29 cellular contexts compared by ENCODE assay signal in genomic region chr22:22979954-22980353, GRCh38.
"Had no signal": no experiment of that assay in that cellular context is flagged by ENCODE, and none has a peak within 500 bp of the region (broad histone marks: within the 10 kb centered on the region; RNA-seq: fewer than 3 reads in every experiment).

No MANE protein-coding gene starts in this region.

- H3K4me1 Mint-ChIP-seq: stimulated activated effector memory CD8-positive, alpha-beta T cell treated with anti-CD3 and anti-CD28 coated beads, Interleukin-12 subunit alpha, Interleukin-12 subunit beta, amount 100 ng/mL, for 72 hours had no signal

- H3K9me3 ChIP-seq: suprapubic skin, testis, thoracic aorta, thyroid gland, vagina had no signal

- H3K27ac ChIP-seq: stomach, suprapubic skin, testis, thoracic aorta, thyroid gland, tibial artery, tibial nerve, transverse colon, upper lobe of left lung, upper lobe of right lung, uterus, vagina had no signal

- H3K36me3 ChIP-seq: stomach, suprapubic skin, thoracic aorta, thyroid gland, tibial artery, tibial nerve, transverse colon, upper lobe of left lung, upper lobe of right lung, uterus, vagina had no signal

- H3K9me3 Mint-ChIP-seq: stimulated activated effector memory CD8-positive, alpha-beta T cell treated with anti-CD3 and anti-CD28 coated beads, Interleukin-12 subunit alpha, Interleukin-12 subunit beta, amount 100 ng/mL, for 72 hours; stimulated activated memory B cell treated with anti-CD40 and anti-IgM and Interleukin-4, amounts not matched to agents 10 μg/mL and 1 μg/mL and 100 μg/mL, for 72 hours had no signal

- H3K4me3 Mint-ChIP-seq: stimulated activated effector memory CD8-positive, alpha-beta T cell treated with anti-CD3 and anti-CD28 coated beads, Interleukin-12 subunit alpha, Interleukin-12 subunit beta, amount 100 ng/mL, for 72 hours; stimulated activated memory B cell treated with anti-CD40 and anti-IgM and Interleukin-4, amounts not matched to agents 10 μg/mL and 1 μg/mL and 100 μg/mL, for 72 hours; stimulated activated naive B cell treated with anti-CD40 and anti-IgM and Interleukin-4, amounts not matched to agents 10 μg/mL and 1 μg/mL and 100 μg/mL, for 72 hours; stimulated activated naive CD8-positive, alpha-beta T cell treated with anti-CD3 and anti-CD28 coated beads, Interleukin-15, amount 100 ng/mL, for 72 hours; stimulated activated naive CD8-positive, alpha-beta T cell treated with anti-CD3 and anti-CD28 coated beads, Interleukin-15, Interleukin-2, amounts not matched to agents 100 ng/mL and 50 ng/mL, for 24 hours; type B pancreatic cell had no signal

- ATAC-seq: stimulated activated effector memory CD8-positive, alpha-beta T cell treated with anti-CD3 and anti-CD28 coated beads, Interleukin-12 subunit alpha, Interleukin-12 subunit beta, amount 100 ng/mL, for 72 hours; stimulated activated memory B cell treated with anti-CD40 and anti-IgM and Interleukin-4, amounts not matched to agents 10 μg/mL and 1 μg/mL and 100 μg/mL, for 72 hours; stimulated activated naive B cell treated with anti-CD40 and anti-IgM and Interleukin-4, amounts not matched to agents 10 μg/mL and 1 μg/mL and 100 μg/mL, for 72 hours; stimulated activated naive CD8-positive, alpha-beta T cell treated with anti-CD3 and anti-CD28 coated beads, Interleukin-15, amount 100 ng/mL, for 72 hours; stimulated activated naive CD8-positive, alpha-beta T cell treated with anti-CD3 and anti-CD28 coated beads, Interleukin-15, Interleukin-2, amounts not matched to agents 100 U/mL and 50 U/mL, for 24 hours; upper lobe of right lung had no signal

- H3K4me3 ChIP-seq: stomach, suprapubic skin, testis, thoracic aorta, thyroid gland, tibial artery, tibial nerve, transverse colon, upper lobe of left lung, upper lobe of right lung, uterus, vagina had no signal

- H3K36me3 Mint-ChIP-seq: stimulated activated effector memory CD8-positive, alpha-beta T cell treated with anti-CD3 and anti-CD28 coated beads, Interleukin-12 subunit alpha, Interleukin-12 subunit beta, amount 100 ng/mL, for 72 hours; stimulated activated memory B cell treated with anti-CD40 and anti-IgM and Interleukin-4, amounts not matched to agents 10 μg/mL and 1 μg/mL and 100 μg/mL, for 72 hours; type B pancreatic cell had no signal

- H3K27me3 ChIP-seq: stomach, testis, thyroid gland, tibial nerve, upper lobe of left lung, uterus, vagina had no signal

- FAIRE-seq: urothelium cell line had no signal

- H3K27ac Mint-ChIP-seq: stimulated activated effector memory CD8-positive, alpha-beta T cell treated with anti-CD3 and anti-CD28 coated beads, Interleukin-12 subunit alpha, Interleukin-12 subunit beta, amount 100 ng/mL, for 72 hours; stimulated activated memory B cell treated with anti-CD40 and anti-IgM and Interleukin-4, amounts not matched to agents 10 μg/mL and 1 μg/mL and 100 μg/mL, for 72 hours; stimulated activated naive B cell treated with anti-CD40 and anti-IgM and Interleukin-4, amounts not matched to agents 10 μg/mL and 1 μg/mL and 100 μg/mL, for 72 hours; stimulated activated naive CD8-positive, alpha-beta T cell treated with anti-CD3 and anti-CD28 coated beads, Interleukin-15, amount 100 ng/mL, for 72 hours; stimulated activated naive CD8-positive, alpha-beta T cell treated with anti-CD3 and anti-CD28 coated beads, Interleukin-15, Interleukin-2, amounts not matched to agents 100 ng/mL and 50 ng/mL, for 24 hours; type B pancreatic cell had no signal

- DNase-seq: stimulated activated CD4-positive, alpha-beta T cell treated with anti-CD3 and anti-CD28 coated beads, Interleukin-2, amount 100 ng/mL, for 48 hours; stimulated activated CD4-positive, alpha-beta T cell treated with anti-CD3 and anti-CD28 coated beads, Interleukin-4, amount 100 ng/mL, for 1 hour; stimulated activated CD4-positive, alpha-beta T cell treated with anti-CD3 and anti-CD28 coated beads, Interleukin-4, amount 100 ng/mL, for 24 hours; stimulated activated CD4-positive, alpha-beta T cell treated with anti-CD3 and anti-CD28 coated beads, Interleukin-4, amount 100 ng/mL, for 4 hours; stimulated activated CD8-positive, alpha-beta memory T cell treated with anti-CD3 and anti-CD28 coated beads, Interleukin-4, amount 100 ng/mL, for 48 hours; stimulated activated naive B cell treated with anti-CD40 and anti-IgM and Interleukin-4, amounts not matched to agents 10 μg/mL and 1 μg/mL and 100 μg/mL, for 72 hours; stimulated activated naive CD4-positive, alpha-beta T cell; stimulated activated naive CD4-positive, alpha-beta T cell treated with Interleukin-2 at 50 U/mL for 16 hours; stimulated activated naive CD8-positive, alpha-beta T cell treated with anti-CD3 and anti-CD28 coated beads, Interleukin-15, amount 100 ng/mL, for 72 hours; stimulated activated naive CD8-positive, alpha-beta T cell treated with anti-CD3 and anti-CD28 coated beads, Interleukin-15, Interleukin-2, amounts not matched to agents 100 U/mL and 50 U/mL, for 24 hours; stomach; substantia nigra; testis; thyroid gland; tibial artery; transverse colon; trophoblast cell; upper lobe of left lung; upper lobe of right lung; uterus had no signal

- H3K4me1 ChIP-seq: stomach, suprapubic skin, testis, thyroid gland, tibial artery, tibial nerve, transverse colon, upper lobe of left lung, upper lobe of right lung, uterus, vagina had no signal
